Comparison of ENCODE assay signal across 13 cellular contexts in the genomic region with DNA sequence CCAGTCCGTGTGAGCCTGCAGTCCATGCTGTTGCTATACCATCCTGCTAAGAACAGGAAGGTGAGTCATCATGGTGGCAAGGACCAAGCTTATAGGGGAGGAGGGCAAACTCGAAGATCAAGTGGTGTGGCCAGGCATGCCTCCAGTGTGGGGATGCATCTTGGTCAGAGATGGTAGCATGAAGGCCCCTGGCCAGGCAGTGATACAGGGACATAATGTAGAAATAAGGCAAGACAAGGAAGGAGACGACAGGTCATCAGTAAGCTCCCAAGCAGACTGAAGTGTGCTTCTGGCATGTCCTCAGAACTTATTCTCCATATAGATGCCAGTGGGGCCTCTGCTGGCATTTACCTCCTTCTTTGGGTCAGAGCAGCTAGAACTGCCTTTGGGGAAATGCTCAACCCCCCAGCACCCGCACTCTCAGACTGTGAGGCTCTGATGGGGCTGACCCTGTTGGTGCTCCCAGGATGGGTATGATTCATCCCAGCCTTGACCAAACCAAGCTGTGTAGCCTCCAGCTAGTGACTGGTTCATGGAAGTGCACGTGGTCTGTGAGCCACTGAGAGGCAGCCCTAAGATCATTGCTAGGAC. TPM values are rescaled to one million over a fixed set of nuclear protein-coding genes. Genes with fewer than 3 reads are reported as not detected.
DNase-seq lines count a peak whose midpoint lies in the region; ATAC-seq, FAIRE-seq and TF ChIP-seq lines count a peak whose summit lies in the region.
"Had no signal": no experiment of that assay in that cellular context is flagged by ENCODE, and none has a peak within 500 bp of the region (broad histone marks: within the 10 kb centered on the region; RNA-seq: fewer than 3 reads in every experiment).

No MANE protein-coding gene starts in this region.

- H3K27me3 Mint-ChIP-seq in astrocyte (ENCODE audit: low read depth, unreplicated experiment) = peaks cover 48% of the 10 kb centered on the region
- H3K27me3 Mint-ChIP-seq in Calu3 (ENCODE audit: unreplicated experiment) = peaks cover 88% of the 10 kb centered on the region

- no peaks in the 10 kb centered on the region for H3K27me3 ChIP-seq in BLaER1 treated with 17β-estradiol and CSF1 and Interleukin-3, amounts not matched to agents 10 nM and 100 nM
- H3K27me3 ChIP-seq in astrocyte (ENCODE audit: insufficient read depth, low read length) = peaks cover 4% of the 10 kb centered on the region

- H3K27ac Mint-ChIP-seq in astrocyte (ENCODE audit: unreplicated experiment) = no peak overlapping the region
- H3K27ac Mint-ChIP-seq in Calu3 (ENCODE audit: unreplicated experiment) = no peak overlapping the region

- H3K4me2 ChIP-seq in BLaER1 treated with 17β-estradiol and CSF1 and Interleukin-3, amounts not matched to agents 10 nM and 100 nM = peak overlapping the region; percentile 5 to 93 (median 64); a peak in 20 of 22 replicates
- no peak overlapping the region for H3K4me2 ChIP-seq in astrocyte (ENCODE audit: low read length)

- ATAC-seq in GM18909 (IDR thresholded peaks at IDR 0.05; ENCODE audit: poor library complexity, unreplicated experiment) = no peak
- ATAC-seq: sciatic nerve had no signal

- H3K4me3 Mint-ChIP-seq in astrocyte (ENCODE audit: unreplicated experiment) = no peak overlapping the region
- no peak overlapping the region for H3K4me3 Mint-ChIP-seq in Calu3 (ENCODE audit: low read depth, unreplicated experiment)

- no peak overlapping the region for H2AFZ ChIP-seq in astrocyte (ENCODE audit: low read depth, low read length)

- H4K20me1 ChIP-seq in BLaER1 treated with 17β-estradiol and CSF1 and Interleukin-3, amounts not matched to agents 10 nM and 100 nM = 0 out of 22 replicates have a peak, but pooled peaks cover 0 to 6% (median 0%) of the 10 kb centered on the region in 11 experiments
- no peaks in the 10 kb centered on the region for H4K20me1 ChIP-seq in astrocyte (ENCODE audit: insufficient read depth, low read length)

- H3K4me1 Mint-ChIP-seq in astrocyte (ENCODE audit: low read depth, unreplicated experiment) (peaks cover 5% of the 10 kb centered on the region), Calu3 (ENCODE audit: low read depth, unreplicated experiment) (no peaks in the 10 kb centered on the region)

- peaks cover 46 to 61% (median 56%) of the 10 kb centered on the region in 10 experiments for H3K4me1 ChIP-seq in BLaER1 treated with 17β-estradiol and CSF1 and Interleukin-3, amounts not matched to agents 10 nM and 100 nM
- peaks cover 11% of the 10 kb centered on the region for H3K4me1 ChIP-seq in astrocyte (ENCODE audit: insufficient read depth, low read length)

- TF ChIP-seq CTCF in astrocyte (IDR thresholded peaks at IDR 0.05; ENCODE audit: insufficient read depth, low read depth, low read length) = no peak
- no peak for TF ChIP-seq CTCF in Calu3 (IDR thresholded peaks at IDR 0.05; ENCODE audit: unreplicated experiment)

- H3K9me3 ChIP-seq in BLaER1 treated with 17β-estradiol and CSF1 and Interleukin-3, amounts not matched to agents 10 nM and 100 nM (replicated peaks in 1 of 11) = no peaks in the 10 kb centered on the region
- no peaks in the 10 kb centered on the region for H3K9me3 ChIP-seq in astrocyte (ENCODE audit: insufficient read depth, low read depth, low read length)

- no peak overlapping the region for H3K27ac ChIP-seq in BLaER1 treated with 17β-estradiol and CSF1 and Interleukin-3, amounts not matched to agents 10 nM and 100 nM
- H3K27ac ChIP-seq in astrocyte (ENCODE audit: low read depth, low read length) = no peak overlapping the region

- no peaks in the 10 kb centered on the region for H3K36me3 ChIP-seq in BLaER1 treated with 17β-estradiol and CSF1 and Interleukin-3, amounts not matched to agents 10 nM and 100 nM
- H3K36me3 ChIP-seq in astrocyte (ENCODE audit: insufficient read depth, low read length) = no peaks in the 10 kb centered on the region

- intact Hi-C loops in Calu3 (cut with micrococcal nuclease; ENCODE audit: unreplicated experiment) = no loop called here

- H3K4me3 ChIP-seq in BLaER1 treated with 17β-estradiol and CSF1 and Interleukin-3, amounts not matched to agents 10 nM and 100 nM = no peak overlapping the region
- no peak overlapping the region for H3K4me3 ChIP-seq in astrocyte (ENCODE audit: insufficient read depth, low read depth, low read length)

- H3K36me3 Mint-ChIP-seq in astrocyte (ENCODE audit: low read depth, unreplicated experiment) (peaks cover 2% of the 10 kb centered on the region), Calu3 (ENCODE audit: insufficient read depth, unreplicated experiment) (no peaks in the 10 kb centered on the region)

- no peak overlapping the region for H3K9ac ChIP-seq in BLaER1 treated with 17β-estradiol and CSF1 and Interleukin-3, amounts not matched to agents 10 nM and 100 nM
- no peak overlapping the region for H3K9ac ChIP-seq in astrocyte (ENCODE audit: low read length)

- no peaks in the 10 kb centered on the region for H3K79me2 ChIP-seq in astrocyte (ENCODE audit: insufficient read depth, low read length)

- FAIRE-seq in astrocyte (lab: Jason Lieb, UNC) = no peak

- CTCF ChIA-PET in Calu3 (lab: Charles Lee) = interaction anchor here (0.6 kb wide), 1 partner anchor 777 kb away, joined by 8 read pairs; no protein-coding TSS in a partner anchor

- H3K9me3 Mint-ChIP-seq in astrocyte (ENCODE audit: unreplicated experiment) (peaks cover 4% of the 10 kb centered on the region), Calu3 (ENCODE audit: low read depth, unreplicated experiment) (no peaks in the 10 kb centered on the region)

- DNase-seq in LHCN-M2 (ENCODE audit: low read depth) = peak; percentile 61
- peak; percentile 52 for DNase-seq in astrocyte (ENCODE audit: low read depth)
- peak; percentile 23 for DNase-seq in kidney tubule cell (ENCODE audit: low spot score)
- no peak for DNase-seq in NCI-H1930 (lab: John Stamatoyannopoulos, UW)
- DNase-seq in Calu3 = no peak
- no peak for DNase-seq in NCI-H748 treated with DMSO at 0.1 percent for 48 hours (lab: John Stamatoyannopoulos, UW)
- DNase-seq: amygdala, H7, NCI-H146 had no signal

- BruUV-seq in Calu3 (replicated peaks; lab: Mats Ljungman, UMichigan) = no TSS peak

RNA-seq across cellular contexts. Expression of gene ATP2B2, which starts 52.5 kb away (rescaled TPM):
- under 0.01 TPM in 1 of 2 replicates, not detected in the other for total RNA-seq in LHCN-M2 (2014; rRNA removed)
- not detected for polyA plus RNA-seq in LHCN-M2 (2012)
- 0.05 TPM in 1 of 2 replicates, not detected in the other for total RNA-seq in astrocyte
- not detected in 2 replicates for total RNA-seq in Calu3 (2022)
- total RNA-seq: fibroblast of villous mesenchyme had no signal

Comparison
In these comparisons a context has a peak if more than half of its experiments do, and no peak if none do; other contexts are left out.
1. DNase-seq: peak in LHCN-M2 (single experiment), astrocyte (single experiment) and kidney tubule cell (single experiment); none in NCI-H1930 (0 of 2), Calu3 (single experiment) and NCI-H748 treated with DMSO at 0.1 percent for 48 hours (single experiment).